In genomic region chr11:96134622-96135021, GRCh38 we compare ENCODE assay signal across 10 cellular contexts.
DNase-seq lines count a peak whose midpoint lies in the region; ATAC-seq, FAIRE-seq and TF ChIP-seq lines count a peak whose summit lies in the region.
"Had no signal": no experiment of that assay in that cellular context is flagged by ENCODE, and none has a peak within 500 bp of the region (broad histone marks: within the 10 kb centered on the region; RNA-seq: fewer than 3 reads in every experiment).

No MANE protein-coding gene starts in this region.

- peak; percentile 65 for DNase-seq in EH (ENCODE audit: low read depth)
- no peak for DNase-seq in K562 (ENCODE audit: extremely low read depth in 1 of 4, low spot score in 3 of 4)
- DNase-seq in activated CD8-positive, alpha-beta memory T cell treated with anti-CD3 and anti-CD28 coated beads, Interleukin-2, amount 50 U/mL, for 48 hours = no peak
- DNase-seq in NCI-H1417 treated with DMSO at 0.1 percent for 48 hours (lab: John Stamatoyannopoulos, UW) = no peak
- no peak for DNase-seq in NCI-H526 treated with DMSO at 0.1 percent for 48 hours (lab: John Stamatoyannopoulos, UW)
- DNase-seq: activated CD4-positive, alpha-beta T cell treated with anti-CD3 and anti-CD28 coated beads, Interleukin-2, amount 10 ng/mL, durations not matched to agents 24 days and 14 days had no signal

- H2AFZ ChIP-seq in K562 (ENCODE audit: low read depth, low read length) = no peak overlapping the region

- H3K36me3 ChIP-seq in K562 (ENCODE audit: control insufficient read depth, insufficient read depth, low read length) = no peaks in the 10 kb centered on the region
- H3K36me3 ChIP-seq in muscle layer of duodenum (ENCODE audit: control insufficient read depth in 1 of 2, insufficient read depth in 2 of 2, low read length in 2 of 2) = no peaks in the 10 kb centered on the region
- H3K36me3 ChIP-seq: thoracic aorta had no signal

- no peaks in the 10 kb centered on the region for H3K9me3 ChIP-seq in K562 (replicated peaks; ENCODE audit: control insufficient read depth, insufficient read depth, low read depth, low read length)
- H3K9me3 ChIP-seq in muscle layer of duodenum (ENCODE audit: control insufficient read depth in 1 of 2, low read length in 2 of 2) = no peaks in the 10 kb centered on the region
- H3K9me3 ChIP-seq: thoracic aorta had no signal

- H3K4me3 ChIP-seq in K562 = no peak overlapping the region
- no peak overlapping the region for H3K4me3 ChIP-seq in muscle layer of duodenum (ENCODE audit: low read depth in 1 of 2, low read length in 2 of 2)
- H3K4me3 ChIP-seq: thoracic aorta had no signal

- H3K9ac ChIP-seq in K562 (ENCODE audit: insufficient read depth in 1 of 2, low read depth in 2 of 2, low read length in 2 of 2) = no peak overlapping the region

- intact Hi-C loops in K562 (cut with micrococcal nuclease) = no loop called here

- H3K4me1 ChIP-seq in K562 (replicated peaks in 1 of 2; ENCODE audit: control insufficient read depth in 2 of 2, insufficient read depth in 2 of 2, low read length in 2 of 2) (0 out of 5 replicates have a peak, but pooled peaks cover 0 to 2% of the 10 kb centered on the region in 2 experiments), muscle layer of duodenum (ENCODE audit: control insufficient read depth in 1 of 2, insufficient read depth in 2 of 2, low read length in 2 of 2) (peaks cover 3 to 13% of the 10 kb centered on the region in 2 donors)

- TF ChIP-seq EP300 in K562 (IDR thresholded peaks at IDR 0.05; ENCODE audit: low read length) = no peak

- H3K9me1 ChIP-seq in K562 (ENCODE audit: control insufficient read depth, insufficient read depth, low read length) = no peaks in the 10 kb centered on the region

- CTCF ChIA-PET in K562 (lab: Yijun Ruan, JAX; ENCODE audit: low intra/inter-chr PET ratio) = no interaction called here

- ATAC-seq in HG03342 (IDR thresholded peaks at IDR 0.05; ENCODE audit: unreplicated experiment) = peak; percentile 67
- no peak for ATAC-seq in K562
- no peak for ATAC-seq in HG02840 (IDR thresholded peaks at IDR 0.05; ENCODE audit: low FRiP score, unreplicated experiment)

- no peak overlapping the region for H3K27ac ChIP-seq in K562 (ENCODE audit: extremely low read depth, low read depth, low read length)
- peak overlapping the region; percentile 24 for H3K27ac ChIP-seq in muscle layer of duodenum (ENCODE audit: low read length)
- H3K27ac ChIP-seq: thoracic aorta had no signal

- BruUV-seq in K562 (replicated peaks; lab: Mats Ljungman, UMichigan) = no TSS peak

- POLR2A ChIA-PET in K562 (lab: Yijun Ruan, JAX) = interaction anchor here (0.6 to 0.8 kb wide), 2 partner anchors 1081 to 1574 kb away, joined by 3 to 4 read pairs; no protein-coding TSS in a partner anchor

- no peak for TF ChIP-seq RAD21 in K562 (CRISPR knock-in tag; conservative IDR thresholded peaks at IDR 0.05 in 1 of 2, IDR thresholded peaks at IDR 0.05 in 1 of 2)

- no peak overlapping the region for H3K4me2 ChIP-seq in K562 (ENCODE audit: insufficient read depth, low read length)

- H3K27me3 ChIP-seq in K562 (ENCODE audit: control insufficient read depth in 2 of 2, insufficient read depth in 2 of 2, low read length in 2 of 2) (no peaks in the 10 kb centered on the region), muscle layer of duodenum (ENCODE audit: low read depth, low read length) (no peaks in the 10 kb centered on the region)

- no peaks in the 10 kb centered on the region for H4K20me1 ChIP-seq in K562 (replicated peaks; ENCODE audit: control insufficient read depth, insufficient read depth, low read length)

- no peak for FAIRE-seq in K562 (lab: Jason Lieb, UNC)

- H3K79me2 ChIP-seq in K562 (ENCODE audit: control insufficient read depth, insufficient read depth, low read length) = no peaks in the 10 kb centered on the region

- TF ChIP-seq POLR2A in K562 (conservative IDR thresholded peaks at IDR 0.05) = no peak

- no peak for TF ChIP-seq CTCF in K562 (IDR thresholded peaks at IDR 0.05 in 2 of 3, conservative IDR thresholded peaks at IDR 0.05 in 1 of 3; ENCODE audit: insufficient read depth in 2 of 3, low read depth in 1 of 3, low read length in 3 of 3)

- 0% methylated on average over 1 of the region's 1 CpG for WGBS in K562 (ENCODE audit: insufficient coverage, low coverage, missing lambda C conversion rate)

- in situ Hi-C loops in K562 (cut with MboI) = no loop called here

TF ChIP-seq in K562, 482 proteins besides CTCF, POLR2A, EP300 and RAD21:
- TF ChIP-seq SP1 (CRISPR knock-in tag; IDR thresholded peaks at IDR 0.05) = 0 out of 2 replicates have a peak, but pooled peaks have one; percentile 7
- no peak for TF ChIP-seq MLX (CRISPR knock-in tag; conservative IDR thresholded peaks at IDR 0.05)
- TF ChIP-seq FOXJ2 (tag; IDR thresholded peaks at IDR 0.05) = peak; percentile 88
- TF ChIP-seq, protein P1, sequence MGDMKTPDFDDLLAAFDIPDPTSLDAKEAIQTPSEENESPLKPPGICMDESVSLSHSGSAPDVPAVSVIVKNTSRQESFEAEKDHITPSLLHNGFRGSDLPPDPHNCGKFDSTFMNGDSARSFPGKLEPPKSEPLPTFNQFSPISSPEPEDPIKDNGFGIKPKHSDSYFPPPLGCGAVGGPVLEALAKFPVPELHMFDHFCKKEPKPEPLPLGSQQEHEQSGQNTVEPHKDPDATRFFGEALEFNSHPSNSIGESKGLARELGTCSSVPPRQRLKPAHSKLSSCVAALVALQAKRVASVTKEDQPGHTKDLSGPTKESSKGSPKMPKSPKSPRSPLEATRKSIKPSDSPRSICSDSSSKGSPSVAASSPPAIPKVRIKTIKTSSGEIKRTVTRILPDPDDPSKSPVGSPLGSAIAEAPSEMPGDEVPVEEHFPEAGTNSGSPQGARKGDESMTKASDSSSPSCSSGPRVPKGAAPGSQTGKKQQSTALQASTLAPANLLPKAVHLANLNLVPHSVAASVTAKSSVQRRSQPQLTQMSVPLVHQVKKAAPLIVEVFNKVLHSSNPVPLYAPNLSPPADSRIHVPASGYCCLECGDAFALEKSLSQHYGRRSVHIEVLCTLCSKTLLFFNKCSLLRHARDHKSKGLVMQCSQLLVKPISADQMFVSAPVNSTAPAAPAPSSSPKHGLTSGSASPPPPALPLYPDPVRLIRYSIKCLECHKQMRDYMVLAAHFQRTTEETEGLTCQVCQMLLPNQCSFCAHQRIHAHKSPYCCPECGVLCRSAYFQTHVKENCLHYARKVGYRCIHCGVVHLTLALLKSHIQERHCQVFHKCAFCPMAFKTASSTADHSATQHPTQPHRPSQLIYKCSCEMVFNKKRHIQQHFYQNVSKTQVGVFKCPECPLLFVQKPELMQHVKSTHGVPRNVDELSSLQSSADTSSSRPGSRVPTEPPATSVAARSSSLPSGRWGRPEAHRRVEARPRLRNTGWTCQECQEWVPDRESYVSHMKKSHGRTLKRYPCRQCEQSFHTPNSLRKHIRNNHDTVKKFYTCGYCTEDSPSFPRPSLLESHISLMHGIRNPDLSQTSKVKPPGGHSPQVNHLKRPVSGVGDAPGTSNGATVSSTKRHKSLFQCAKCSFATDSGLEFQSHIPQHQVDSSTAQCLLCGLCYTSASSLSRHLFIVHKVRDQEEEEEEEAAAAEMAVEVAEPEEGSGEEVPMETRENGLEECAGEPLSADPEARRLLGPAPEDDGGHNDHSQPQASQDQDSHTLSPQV (IDR thresholded peaks at IDR 0.05) = no peak
- 0 out of 2 replicates have a peak, but pooled peaks have one; percentile 23 for TF ChIP-seq RFX1 (IDR thresholded peaks at IDR 0.05)
- no peak for TF ChIP-seq HMBOX1 (IDR thresholded peaks at IDR 0.05)
- TF ChIP-seq NR2C1 (IDR thresholded peaks at IDR 0.05) = no peak
- TF ChIP-seq NR2C1 (tag; IDR thresholded peaks at IDR 0.05) = no peak
TF ChIP-seq in K562: peak in this region for 3.
